In the genomic region with DNA sequence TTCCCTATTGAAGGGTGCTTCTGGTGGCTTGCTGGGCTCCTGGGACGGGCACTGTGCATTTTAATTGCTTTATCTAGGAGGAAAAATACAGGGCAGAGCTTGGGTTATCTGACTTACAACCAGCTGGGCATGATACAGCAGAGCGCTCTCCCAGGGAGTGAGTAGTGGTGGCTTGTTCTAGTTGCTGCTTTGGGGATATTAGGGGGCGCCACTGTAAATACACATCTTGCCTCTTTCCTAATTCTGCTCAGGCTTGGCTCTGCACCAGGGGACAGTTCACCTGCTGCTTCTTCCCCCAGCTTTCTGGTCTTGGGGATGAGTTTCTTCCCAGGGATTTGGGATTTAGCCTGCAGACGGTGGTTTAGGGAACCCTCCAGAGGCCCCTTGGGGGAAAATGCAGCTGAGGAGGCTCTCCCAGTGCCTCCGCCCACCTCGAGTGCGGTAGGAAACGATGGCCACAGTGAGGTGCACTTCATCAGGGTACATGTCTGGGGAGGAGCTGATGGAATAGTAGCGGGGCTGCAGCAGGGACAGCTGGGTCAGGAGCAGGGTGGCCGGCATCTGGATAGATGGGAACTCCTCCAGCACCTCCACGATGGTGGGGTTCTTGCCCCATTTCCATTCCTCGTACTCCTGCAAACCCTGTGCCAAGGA, we compare ENCODE assay signal across 25 cellular contexts.
"Had no signal": no experiment of that assay in that cellular context is flagged by ENCODE, and none has a peak within 500 bp of the region (broad histone marks: within the 10 kb centered on the region; RNA-seq: fewer than 3 reads in every experiment).

No MANE protein-coding gene starts in this region.

- DNase-seq: activated CD4-positive, alpha-beta memory T cell treated with anti-CD3 and anti-CD28 coated beads, Interleukin-2, amount 10 ng/mL, durations not matched to agents 7 days and 5 days; activated CD4-positive, alpha-beta T cell treated with anti-CD3 and anti-CD28 coated beads for 36 hours; activated CD4-positive, alpha-beta T cell treated with anti-CD3 and anti-CD28 coated beads, Interleukin-2, amount 50 U/mL, for 1 hour; activated CD4-positive, CD25-positive, alpha-beta regulatory T cell; activated CD8-positive, alpha-beta memory T cell treated with anti-CD3 and anti-CD28 coated beads, Interleukin-2, amount 50 U/mL, for 48 hours; activated effector memory CD4-positive, alpha-beta T cell treated with Interleukin-2 at 50 U/mL for 16 hours; activated naive CD4-positive, alpha-beta T cell; activated T-cell treated with anti-CD3 and anti-CD28 coated beads, Interleukin-2, amount 50 U/mL, for 1 hour; aorta; caudate nucleus; MV-4-11; NCI-H1092 treated with DMSO at 0.1 percent for 48 hours; NCI-H1417 treated with DMSO at 0.1 percent for 48 hours; NCI-H1694; NCI-H2029 treated with DMSO at 0.1 percent for 48 hours; NCI-H510A treated with DMSO at 0.1 percent for 48 hours; NCI-H69; PC-9; SIG-M5; T-helper 17 cell; T-helper 9 cell had no signal

- H3K9me3 Mint-ChIP-seq: activated CD4-positive, alpha-beta memory T cell treated with anti-CD3 and anti-CD28 coated beads, Interleukin-2, amount 10 ng/mL, durations not matched to agents 7 days and 5 days; activated naive CD4-positive, alpha-beta T cell treated with anti-CD3 and anti-CD28 coated beads, Interleukin-2, amount 50 U/mL, for 24 hours; activated T-helper 1 cell treated with anti-CD3 and anti-CD28 coated beads, Interleukin-12 subunit alpha, Interleukin-12 subunit beta, Interleukin-2, Interleukin-4 antibody, amounts not matched to agents 30 ng/mL and 10 ng/mL and 1 ng/mL, durations not matched to agents 14 hours and 24 hours and 36 hours had no signal

- H3K4me3 ChIP-seq: breast epithelium, PC-9 had no signal

- H3K9me3 ChIP-seq: breast epithelium had no signal

- H3K27ac ChIP-seq: breast epithelium, KMS-11, PC-9 had no signal

- H3K4me1 Mint-ChIP-seq: activated CD4-positive, alpha-beta memory T cell treated with anti-CD3 and anti-CD28 coated beads, Interleukin-2, amount 10 ng/mL, durations not matched to agents 7 days and 5 days; activated CD4-positive, alpha-beta T cell treated with anti-CD3 and anti-CD28 coated beads for 36 hours; activated naive CD4-positive, alpha-beta T cell treated with anti-CD3 and anti-CD28 coated beads, Interleukin-2, amount 50 U/mL, for 24 hours; T-helper 17 cell had no signal

- H3K4me1 ChIP-seq: breast epithelium had no signal

- H3K27ac Mint-ChIP-seq: activated CD4-positive, alpha-beta memory T cell treated with anti-CD3 and anti-CD28 coated beads, Interleukin-2, amount 10 ng/mL, durations not matched to agents 7 days and 5 days; activated CD4-positive, alpha-beta T cell treated with anti-CD3 and anti-CD28 coated beads for 36 hours; activated naive CD4-positive, alpha-beta T cell treated with anti-CD3 and anti-CD28 coated beads, Interleukin-2, amount 50 U/mL, for 24 hours; activated T-helper 1 cell treated with anti-CD3 and anti-CD28 coated beads, Interleukin-12 subunit alpha, Interleukin-12 subunit beta, Interleukin-2, Interleukin-4 antibody, amounts not matched to agents 30 ng/mL and 10 ng/mL and 1 ng/mL, durations not matched to agents 14 hours and 24 hours and 36 hours; T-helper 17 cell had no signal

- H3K4me3 Mint-ChIP-seq: activated CD4-positive, alpha-beta memory T cell treated with anti-CD3 and anti-CD28 coated beads, Interleukin-2, amount 10 ng/mL, durations not matched to agents 7 days and 5 days; activated CD4-positive, alpha-beta T cell treated with anti-CD3 and anti-CD28 coated beads for 36 hours; activated naive CD4-positive, alpha-beta T cell treated with anti-CD3 and anti-CD28 coated beads, Interleukin-2, amount 50 U/mL, for 24 hours; activated T-helper 1 cell treated with anti-CD3 and anti-CD28 coated beads, Interleukin-12 subunit alpha, Interleukin-12 subunit beta, Interleukin-2, Interleukin-4 antibody, amounts not matched to agents 30 ng/mL and 10 ng/mL and 1 ng/mL, durations not matched to agents 14 hours and 24 hours and 36 hours; T-helper 17 cell had no signal

- H3K36me3 ChIP-seq: breast epithelium had no signal

- H3K36me3 Mint-ChIP-seq: activated naive CD4-positive, alpha-beta T cell treated with anti-CD3 and anti-CD28 coated beads, Interleukin-2, amount 50 U/mL, for 24 hours had no signal

- ATAC-seq: activated CD4-positive, alpha-beta T cell treated with anti-CD3 and anti-CD28 coated beads for 36 hours; T-helper 17 cell had no signal
